In genomic region chr16:30764086-30764485, GRCh38 we compare ENCODE assay signal across 1 cellular context.
TF ChIP-seq lines count a peak whose summit lies in the region.

No MANE protein-coding gene starts in this region.

TF ChIP-seq in A549, 52 proteins besides CTCF, POLR2A, EP300 and RAD21 (continued from another document):
- no peak for TF ChIP-seq ATOH8 (CRISPR knock-in tag; IDR thresholded peaks at IDR 0.05; ENCODE audit: low read depth)
- no peak for TF ChIP-seq JUNB (IDR thresholded peaks at IDR 0.05)
- TF ChIP-seq REST (IDR thresholded peaks at IDR 0.05), result no peak
- no peak for TF ChIP-seq FOXS1 (CRISPR knock-in tag; IDR thresholded peaks at IDR 0.05)
- no peak for TF ChIP-seq CHD2 (IDR thresholded peaks at IDR 0.05; ENCODE audit: low read length, partially characterized antibody)
- TF ChIP-seq BCL3 (IDR thresholded peaks at IDR 0.05), result no peak
- TF ChIP-seq ZFP36 (IDR thresholded peaks at IDR 0.05; ENCODE audit: borderline replicate concordance, partially characterized antibody), result no peak
- no peak for TF ChIP-seq HOXB5 (CRISPR knock-in tag; IDR thresholded peaks at IDR 0.05)
- TF ChIP-seq BHLHE40 (IDR thresholded peaks at IDR 0.05; ENCODE audit: low read depth, low read length), result no peak
- no peak for TF ChIP-seq RCOR1 (IDR thresholded peaks at IDR 0.05; ENCODE audit: low read depth, low read length)
- TF ChIP-seq MAX (IDR thresholded peaks at IDR 0.05), result no peak
- no peak for TF ChIP-seq RARB (CRISPR knock-in tag; IDR thresholded peaks at IDR 0.05)
- no peak for TF ChIP-seq HDAC2 (IDR thresholded peaks at IDR 0.05)
- no peak for TF ChIP-seq FOSB (CRISPR knock-in tag; IDR thresholded peaks at IDR 0.05)
- TF ChIP-seq CHD4 (IDR thresholded peaks at IDR 0.05; ENCODE audit: borderline replicate concordance), result no peak
- TF ChIP-seq ZNF302 (CRISPR knock-in tag; IDR thresholded peaks at IDR 0.05), result no peak
